8 cellular contexts compared by ENCODE assay signal in the genomic region with DNA sequence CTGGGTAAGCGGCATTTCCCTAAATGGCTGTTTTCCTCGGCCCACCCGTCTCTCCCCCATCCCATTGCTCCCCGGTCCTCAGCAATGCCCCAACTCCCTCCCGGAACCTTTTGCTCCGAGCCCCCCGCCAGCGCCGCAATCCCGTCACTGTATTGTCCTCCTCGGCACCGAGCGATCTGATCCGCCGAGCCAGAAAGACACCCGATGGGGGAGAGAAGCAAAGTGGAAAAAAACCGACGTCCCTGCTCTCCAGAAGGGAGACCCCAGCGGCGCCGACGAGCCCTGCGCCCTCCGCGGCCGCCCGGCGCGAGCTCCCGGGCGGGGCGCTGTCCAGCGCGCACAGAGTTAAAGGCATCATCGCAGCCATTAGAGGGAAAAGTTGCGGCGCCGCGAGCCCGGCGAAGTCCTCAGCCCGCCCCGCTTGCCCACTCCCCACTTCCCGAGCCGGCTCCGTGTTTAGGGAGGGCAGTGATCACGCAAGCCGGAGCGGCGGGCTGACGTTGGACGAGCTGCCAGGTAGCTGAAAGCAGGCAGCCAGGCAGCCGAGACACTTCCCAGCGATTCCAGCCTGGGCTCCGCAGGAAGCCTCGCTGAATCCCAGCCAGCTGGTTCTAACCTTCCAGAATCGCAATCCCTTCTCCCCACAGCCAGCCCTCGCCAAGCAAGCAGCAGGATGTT. TPM values are rescaled to one million over a fixed set of nuclear protein-coding genes. Genes with fewer than 3 reads are reported as not detected.
A peak's percentile ranks its signal among the peaks of the same experiment; 100 is the strongest.
DNase-seq lines count a peak whose midpoint lies in the region; ATAC-seq, FAIRE-seq and TF ChIP-seq lines count a peak whose summit lies in the region.
"Had no signal": no experiment of that assay in that cellular context is flagged by ENCODE, and none has a peak within 500 bp of the region (broad histone marks: within the 10 kb centered on the region; RNA-seq: fewer than 3 reads in every experiment).

A gene with protein sequence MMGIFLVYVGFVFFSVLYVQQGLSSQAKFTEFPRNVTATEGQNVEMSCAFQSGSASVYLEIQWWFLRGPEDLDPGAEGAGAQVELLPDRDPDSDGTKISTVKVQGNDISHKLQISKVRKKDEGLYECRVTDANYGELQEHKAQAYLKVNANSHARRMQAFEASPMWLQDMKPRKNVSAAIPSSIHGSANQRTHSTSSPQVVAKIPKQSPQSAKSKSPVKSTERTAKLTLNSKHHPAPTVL (plus strand): TSS at position 435 of the 678 bp plus-strand sequence. CDS start 356 bp downstream, outside the sequence.

- H3K4me3 Mint-ChIP-seq in stimulated activated effector memory CD8-positive, alpha-beta T cell treated with anti-CD3 and anti-CD28 coated beads, Interleukin-12 subunit alpha, Interleukin-12 subunit beta, amount 100 ng/mL, for 72 hours, result no peak within 1 kb of the TSS

- H3K4me1 ChIP-seq in K562 (replicated peaks in 1 of 2; ENCODE audit: control insufficient read depth in 2 of 2, insufficient read depth in 2 of 2, low read length in 2 of 2) (peaks cover 0 to 5% of the 10 kb centered on the region in 2 experiments; a peak in 2 of 5 replicates), left lung (no peaks in the 10 kb centered on the region), tibial artery (peaks cover 0 to 25% (median 14%) of the 10 kb centered on the region in 4 donors)
- H3K4me1 ChIP-seq: thyroid gland had no signal

- no peak within 1 kb of the TSS for H3K27ac Mint-ChIP-seq in stimulated activated effector memory CD8-positive, alpha-beta T cell treated with anti-CD3 and anti-CD28 coated beads, Interleukin-12 subunit alpha, Interleukin-12 subunit beta, amount 100 ng/mL, for 72 hours

- DNase-seq in NCI-H2029 (lab: John Stamatoyannopoulos, UW) (peak; percentile 69), K562 (ENCODE audit: extremely low read depth in 1 of 4, low spot score in 3 of 4) (no peak), left lung (peak in 1 of 2 donors; percentile 75), tibial artery (no peak), SKM-1 (lab: John Stamatoyannopoulos, UW; ENCODE audit: unreplicated experiment) (no peak)
- no peak for DNase-seq in stimulated activated effector memory CD8-positive, alpha-beta T cell treated with anti-CD3 and anti-CD28 coated beads, Interleukin-12 subunit alpha, Interleukin-12 subunit beta, amount 100 ng/mL, for 72 hours (ENCODE audit: low spot score in 2 of 2)

- TF ChIP-seq POLR2A in K562 (conservative IDR thresholded peaks at IDR 0.05), result no peak

- in situ Hi-C loops in K562 (cut with MboI), result loop anchor here (5.0 kb wide), 1 partner anchor 115 kb away; no protein-coding TSS in a partner anchor

- CTCF ChIA-PET in K562 (lab: Yijun Ruan, JAX; ENCODE audit: low intra/inter-chr PET ratio), result no interaction called here

- 0 out of 5 replicates have a peak, but pooled peaks cover 0 to 2% of the 10 kb centered on the region in 2 experiments for H3K27me3 ChIP-seq in K562 (ENCODE audit: control insufficient read depth in 2 of 2, insufficient read depth in 2 of 2, low read length in 2 of 2)
- H3K27me3 ChIP-seq in left lung, result peaks cover 57 to 81% of the 10 kb centered on the region in 2 donors
- H3K27me3 ChIP-seq in tibial artery, result peaks cover 0 to 57% of the 10 kb centered on the region in 2 donors
- H3K27me3 ChIP-seq: thyroid gland had no signal

- no peak within 1 kb of the TSS for H3K4me2 ChIP-seq in K562 (ENCODE audit: insufficient read depth, low read length)

- H3K9me3 Mint-ChIP-seq in stimulated activated effector memory CD8-positive, alpha-beta T cell treated with anti-CD3 and anti-CD28 coated beads, Interleukin-12 subunit alpha, Interleukin-12 subunit beta, amount 100 ng/mL, for 72 hours, result peaks cover 3% of the 10 kb centered on the region

- intact Hi-C loops in K562 (cut with micrococcal nuclease) (no loop called here), left lung (cut with DNase I) (no loop called here), tibial artery (cut with DNase I; ENCODE audit: low total_unique reads) (loop anchor here (5.0 kb wide), 1 partner anchor 35 kb away; no protein-coding TSS in a partner anchor)

- BruUV-seq in K562 (replicated peaks; lab: Mats Ljungman, UMichigan), result no TSS peak

- no peaks in the 10 kb centered on the region for H3K4me1 Mint-ChIP-seq in stimulated activated effector memory CD8-positive, alpha-beta T cell treated with anti-CD3 and anti-CD28 coated beads, Interleukin-12 subunit alpha, Interleukin-12 subunit beta, amount 100 ng/mL, for 72 hours

- WGBS in K562 (ENCODE audit: insufficient coverage, low coverage, missing lambda C conversion rate), result 4% methylated on average over 25 of the region's 58 CpGs

- H3K9me3 ChIP-seq in K562 (replicated peaks; ENCODE audit: control insufficient read depth, insufficient read depth, low read depth, low read length) (no peaks in the 10 kb centered on the region), left lung (no peaks in the 10 kb centered on the region), tibial artery (no peaks in the 10 kb centered on the region)
- H3K9me3 ChIP-seq: thyroid gland had no signal

- POLR2A ChIA-PET in K562 (lab: Yijun Ruan, JAX), result no interaction called here

- H4K20me1 ChIP-seq in K562 (replicated peaks; ENCODE audit: control insufficient read depth, insufficient read depth, low read length), result no peaks in the 10 kb centered on the region

- ATAC-seq in K562, result 0 out of 3 replicates have a peak, but pooled peaks have one; percentile 49
- ATAC-seq in left lung, result peak; percentile 42
- ATAC-seq in stimulated activated effector memory CD8-positive, alpha-beta T cell treated with anti-CD3 and anti-CD28 coated beads, Interleukin-12 subunit alpha, Interleukin-12 subunit beta, amount 100 ng/mL, for 72 hours, result no peak
- ATAC-seq in GM18867 (IDR thresholded peaks at IDR 0.05; ENCODE audit: unreplicated experiment), result no peak

- no peaks in the 10 kb centered on the region for H3K9me1 ChIP-seq in K562 (ENCODE audit: control insufficient read depth, insufficient read depth, low read length)

- TF ChIP-seq CTCF in K562 (IDR thresholded peaks at IDR 0.05 in 2 of 3, conservative IDR thresholded peaks at IDR 0.05 in 1 of 3; ENCODE audit: insufficient read depth in 2 of 3, low read depth in 1 of 3, low read length in 3 of 3) (no peak), left lung (IDR thresholded peaks at IDR 0.05) (no peak), tibial artery (IDR thresholded peaks at IDR 0.05) (no peak)

- H3K36me3 ChIP-seq in K562 (ENCODE audit: control insufficient read depth, insufficient read depth, low read length) (no peaks in the 10 kb centered on the region), left lung (no peaks in the 10 kb centered on the region), tibial artery (no peaks in the 10 kb centered on the region)
- H3K36me3 ChIP-seq: thyroid gland had no signal

- no peak for FAIRE-seq in K562 (lab: Jason Lieb, UNC)

- H3K4me3 ChIP-seq in K562 (no peak within 1 kb of the TSS), left lung (no peak within 1 kb of the TSS), tibial artery (peak within 1 kb of the TSS; percentile 30 to 40)
- H3K4me3 ChIP-seq: thyroid gland had no signal

- H3K79me2 ChIP-seq in K562 (ENCODE audit: control insufficient read depth, insufficient read depth, low read length), result no peaks in the 10 kb centered on the region

- no peak within 1 kb of the TSS for H3K27ac ChIP-seq in K562 (ENCODE audit: extremely low read depth, low read depth, low read length)
- H3K27ac ChIP-seq in left lung, result no peak within 1 kb of the TSS
- no peak within 1 kb of the TSS for H3K27ac ChIP-seq in tibial artery
- H3K27ac ChIP-seq: thyroid gland had no signal

- no peak for TF ChIP-seq RAD21 in K562 (CRISPR knock-in tag; conservative IDR thresholded peaks at IDR 0.05 in 1 of 2, IDR thresholded peaks at IDR 0.05 in 1 of 2)

- no peak within 1 kb of the TSS for H2AFZ ChIP-seq in K562 (ENCODE audit: low read depth, low read length)

- no peak within 1 kb of the TSS for H3K9ac ChIP-seq in K562 (ENCODE audit: insufficient read depth in 1 of 2, low read depth in 2 of 2, low read length in 2 of 2)

- H3K36me3 Mint-ChIP-seq in stimulated activated effector memory CD8-positive, alpha-beta T cell treated with anti-CD3 and anti-CD28 coated beads, Interleukin-12 subunit alpha, Interleukin-12 subunit beta, amount 100 ng/mL, for 72 hours, result no peaks in the 10 kb centered on the region

- TF ChIP-seq EP300 in K562 (IDR thresholded peaks at IDR 0.05; ENCODE audit: low read length), result no peak

TF ChIP-seq in K562, 482 proteins besides CTCF, POLR2A, EP300 and RAD21 (continues in another document):
- no peak for TF ChIP-seq ZNF445 (CRISPR knock-in tag; IDR thresholded peaks at IDR 0.05; ENCODE audit: low read depth)
- TF ChIP-seq ZNF695 (CRISPR knock-in tag; IDR thresholded peaks at IDR 0.05), result no peak
- TF ChIP-seq CBFA2T3 (IDR thresholded peaks at IDR 0.05), result no peak
- TF ChIP-seq NR2C2 (CRISPR knock-in tag; IDR thresholded peaks at IDR 0.05), result no peak
- TF ChIP-seq NR2C2 (tag; IDR thresholded peaks at IDR 0.05), result no peak

RNA-seq across cellular contexts. Expression of the gene that starts here (rescaled TPM):
- total RNA-seq in K562 (2011; cell fraction: chromatin; rRNA removed; ENCODE audit: low replicate concordance), result not detected in 2 replicates
- total RNA-seq in K562 (2011; cell fraction: nucleolus; rRNA removed), result not detected in 2 replicates
- total RNA-seq in K562 (2011; cell fraction: nucleoplasm; rRNA removed), result not detected in 2 replicates
- not detected in 2 replicates for total RNA-seq in K562 (2014; rRNA removed)
- total RNA-seq in K562 (2014; rRNA removed; fragmentation: Illumina TruSeq; extraction: Trizol), result not detected in 2 replicates
- total RNA-seq in K562 (2015; rRNA removed; fragmentation: Illumina TruSeq; extraction: Trizol), result not detected in 2 replicates
- not detected in 2 replicates for total RNA-seq in K562 (2021)
- polyA plus RNA-seq in K562 (2011; rRNA removed), result not detected in 2 replicates
- polyA plus RNA-seq in K562 (2011; cell fraction: cytosol; rRNA removed), result not detected in 2 replicates
- polyA plus RNA-seq in K562 (2011; cell fraction: nucleus; rRNA removed), result not detected in 2 replicates
- not detected in 2 replicates for polyA plus RNA-seq in K562 (2012)
- polyA plus RNA-seq in K562 (2014; fragmentation: Illumina TruSeq; extraction: Trizol), result not detected in 2 replicates
- polyA plus RNA-seq in K562 (2014; fragmentation: Nextera tagmentation; extraction: Ambion mirVana), result not detected
- not detected in 2 replicates for polyA plus RNA-seq in K562 (2014; rRNA removed)
- polyA minus RNA-seq in K562 (2011; rRNA and poly(A)+ RNA removed), result not detected in 2 replicates
- not detected in 2 replicates for polyA minus RNA-seq in K562 (2011; cell fraction: cytosol; rRNA and poly(A)+ RNA removed)
- polyA minus RNA-seq in K562 (2011; cell fraction: nucleus; rRNA and poly(A)+ RNA removed), result not detected in 2 replicates
- not detected for total RNA-seq in left lung

Comparison
In these comparisons a context has a peak if more than half of its experiments do, and no peak if none do; other contexts are left out.
1. Peak in ATAC-seq in K562; RNA of the gene not detected or under 1 TPM.
2. Peak in ATAC-seq in left lung; RNA of the gene not detected or under 1 TPM.
3. H3K4me3 ChIP-seq: peak in tibial artery (2 of 2); none in K562 (single experiment) and left lung (0 of 2).